8 cellular contexts compared by ENCODE assay signal in the genomic region with DNA sequence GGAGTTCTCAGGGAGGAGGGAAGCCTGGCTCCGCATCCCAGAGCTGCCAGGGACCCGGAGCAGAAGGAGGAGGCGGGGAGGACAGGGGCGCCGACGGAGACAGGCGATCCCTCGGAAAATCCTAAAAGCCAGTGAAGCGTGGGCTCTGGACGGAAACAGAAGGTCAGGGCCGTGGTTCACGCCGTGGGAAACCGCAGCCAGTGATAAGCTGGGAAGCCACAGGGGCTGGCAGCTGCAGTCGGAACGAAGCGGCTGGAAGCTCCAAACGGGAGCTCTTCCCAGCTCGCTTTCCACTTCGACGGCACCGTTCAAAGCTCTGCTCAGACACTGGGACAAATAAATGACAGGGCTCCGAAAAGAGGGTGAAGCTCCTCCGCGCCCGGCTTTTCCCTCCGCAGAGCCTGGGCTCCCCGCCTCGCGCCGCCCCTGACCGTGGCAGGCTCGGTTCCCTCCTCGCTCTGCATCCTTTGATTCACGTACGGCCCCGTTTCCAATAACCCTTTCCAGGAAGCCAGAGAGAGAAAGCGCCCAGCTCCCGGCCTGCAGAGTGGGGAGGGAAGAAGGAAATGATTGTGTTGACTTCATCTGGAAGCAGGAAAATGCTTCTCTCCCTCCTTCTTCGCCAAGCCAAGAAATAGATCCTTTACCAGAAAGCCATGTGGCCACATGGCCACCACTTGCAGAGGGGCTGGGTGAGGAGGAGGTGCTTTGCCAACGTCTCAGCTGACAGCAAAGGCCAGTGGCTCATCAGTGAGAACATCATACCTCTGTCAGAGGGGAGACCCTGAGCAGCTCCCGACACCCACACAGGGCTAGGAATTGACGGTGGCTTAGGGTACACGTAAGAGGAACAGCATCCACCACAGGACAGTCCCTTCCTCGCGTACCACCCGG. TPM values are rescaled to one million over a fixed set of nuclear protein-coding genes. Genes with fewer than 3 reads are reported as not detected.
DNase-seq lines count a peak whose midpoint lies in the region; ATAC-seq, FAIRE-seq and TF ChIP-seq lines count a peak whose summit lies in the region.

No MANE protein-coding gene starts in this region.

- ATAC-seq in activated T-cell treated with anti-CD3 and anti-CD28 coated beads, Interleukin-2, amount 50 U/mL, for 72 hours (replicated peaks in 1 of 2) = peak; percentile 59 to 64
- ATAC-seq in GM21390 (IDR thresholded peaks at IDR 0.05; ENCODE audit: unreplicated experiment) = no peak

- H3K9me3 Mint-ChIP-seq in activated naive CD4-positive, alpha-beta T cell treated with anti-CD3 and anti-CD28 coated beads, Interleukin-2, amount 10 ng/mL, durations not matched to agents 7 days and 5 days = no peaks in the 10 kb centered on the region
- no peaks in the 10 kb centered on the region for H3K9me3 Mint-ChIP-seq in activated T-cell treated with anti-CD3 and anti-CD28 coated beads, Interleukin-2, amount 50 U/mL, for 72 hours

- H3K4me1 Mint-ChIP-seq in activated naive CD4-positive, alpha-beta T cell treated with anti-CD3 and anti-CD28 coated beads, Interleukin-2, amount 10 ng/mL, durations not matched to agents 7 days and 5 days = peaks cover 43% of the 10 kb centered on the region
- peaks cover 32% of the 10 kb centered on the region for H3K4me1 Mint-ChIP-seq in activated T-cell treated with anti-CD3 and anti-CD28 coated beads, Interleukin-2, amount 50 U/mL, for 72 hours (ENCODE audit: low read depth)

- peaks cover 59% of the 10 kb centered on the region for H3K27me3 Mint-ChIP-seq in activated naive CD4-positive, alpha-beta T cell treated with anti-CD3 and anti-CD28 coated beads, Interleukin-2, amount 10 ng/mL, durations not matched to agents 7 days and 5 days
- peaks cover 35% of the 10 kb centered on the region for H3K27me3 Mint-ChIP-seq in activated T-cell treated with anti-CD3 and anti-CD28 coated beads, Interleukin-2, amount 50 U/mL, for 72 hours (ENCODE audit: low read depth)

- FAIRE-seq in HTR-8/SVneo (lab: Jason Lieb, UNC) = no peak

- no peaks in the 10 kb centered on the region for H3K9me3 ChIP-seq in right atrium auricular region

- peak overlapping the region; percentile 2 for H3K9ac ChIP-seq in rectal smooth muscle tissue (ENCODE audit: low read length)

- H3K4me3 ChIP-seq in right atrium auricular region (peak overlapping the region; percentile 36 to 56), rectal smooth muscle tissue (ENCODE audit: low read length) (peak overlapping the region; percentile 62)

- H3K4me3 Mint-ChIP-seq in activated naive CD4-positive, alpha-beta T cell treated with anti-CD3 and anti-CD28 coated beads, Interleukin-2, amount 10 ng/mL, durations not matched to agents 7 days and 5 days = peak overlapping the region; percentile 36
- peak overlapping the region; percentile 82 to 84 for H3K4me3 Mint-ChIP-seq in activated T-cell treated with anti-CD3 and anti-CD28 coated beads, Interleukin-2, amount 50 U/mL, for 72 hours

- H3K4me1 ChIP-seq in right atrium auricular region (peaks cover 0 to 13% of the 10 kb centered on the region in 2 donors), rectal smooth muscle tissue (ENCODE audit: control insufficient read depth, insufficient read depth, low read length) (no peaks in the 10 kb centered on the region)

- no peak overlapping the region for H3K27ac ChIP-seq in right atrium auricular region
- H3K27ac ChIP-seq in rectal smooth muscle tissue (ENCODE audit: low read depth, low read length) = no peak overlapping the region

- H3K36me3 ChIP-seq in right atrium auricular region (no peaks in the 10 kb centered on the region), rectal smooth muscle tissue (ENCODE audit: control insufficient read depth, insufficient read depth, low read length) (no peaks in the 10 kb centered on the region)

- H3K27me3 ChIP-seq in right atrium auricular region (no peaks in the 10 kb centered on the region), rectal smooth muscle tissue (ENCODE audit: control insufficient read depth, insufficient read depth, low read length) (peaks cover 5% of the 10 kb centered on the region)

- H3K36me3 Mint-ChIP-seq in activated naive CD4-positive, alpha-beta T cell treated with anti-CD3 and anti-CD28 coated beads, Interleukin-2, amount 10 ng/mL, durations not matched to agents 7 days and 5 days = no peaks in the 10 kb centered on the region
- H3K36me3 Mint-ChIP-seq in activated T-cell treated with anti-CD3 and anti-CD28 coated beads, Interleukin-2, amount 50 U/mL, for 72 hours (ENCODE audit: insufficient read depth in 2 of 2) = no peaks in the 10 kb centered on the region

- DNase-seq in activated naive CD4-positive, alpha-beta T cell treated with anti-CD3 and anti-CD28 coated beads, Interleukin-2, amount 10 ng/mL, durations not matched to agents 7 days and 5 days = no peak
- no peak for DNase-seq in activated naive CD4-positive, alpha-beta T cell treated with Interleukin-2 at 50 U/mL for 16 hours
- peak in 1 of 2 donors; percentile 11 for DNase-seq in activated T-cell treated with anti-CD3 and anti-CD28 coated beads, Interleukin-2, amount 50 U/mL, for 72 hours
- DNase-seq in right atrium auricular region (ENCODE audit: low spot score) (no peak), HTR-8/SVneo (ENCODE audit: insufficient read length, low spot score) (no peak), NCI-H345 treated with DMSO at 0.1 percent for 48 hours (lab: John Stamatoyannopoulos, UW; ENCODE audit: unreplicated experiment) (no peak)

- no peak for TF ChIP-seq CTCF in right atrium auricular region (IDR thresholded peaks at IDR 0.05)

- CTCF ChIA-PET in activated naive CD4-positive, alpha-beta T cell treated with anti-CD3 and anti-CD28 coated beads, Interleukin-2, amount 10 ng/mL, durations not matched to agents 7 days and 5 days (lab: Charles Lee) = interaction anchor here (0.9 to 7.2 kb wide), 6 partner anchors 27 to 396 kb away, joined by 3 to 89 read pairs (median 4); no protein-coding TSS in a partner anchor

- no peak overlapping the region for H3K27ac Mint-ChIP-seq in activated naive CD4-positive, alpha-beta T cell treated with anti-CD3 and anti-CD28 coated beads, Interleukin-2, amount 10 ng/mL, durations not matched to agents 7 days and 5 days
- no peak overlapping the region for H3K27ac Mint-ChIP-seq in activated T-cell treated with anti-CD3 and anti-CD28 coated beads, Interleukin-2, amount 50 U/mL, for 72 hours

RNA-seq across cellular contexts. Expression of a gene that starts 57.4 kb away (rescaled TPM):
- not detected for total RNA-seq in activated T-cell treated with anti-CD3 and anti-CD28 coated beads, Interleukin-2, amount 50 U/mL, for 72 hours
- total RNA-seq in right atrium auricular region = 10 to 100 TPM; 32.8 to 49.8 TPM

Comparison
In these comparisons a context has a peak if more than half of its experiments do, and no peak if none do; other contexts are left out.
1. RNA of a gene that starts 57.4 kb away (total RNA-seq): 32.8 to 49.8 TPM in right atrium auricular region; not detected in activated T-cell treated with anti-CD3 and anti-CD28 coated beads, Interleukin-2, amount 50 U/mL, for 72 hours; every median in the first group is over 10 times any median in the second.